ENCODE assay signal across 1 cellular context in genomic region chr6:160991411-160992322, GRCh38.
TF ChIP-seq lines count a peak whose summit lies in the region.

A gene with protein sequence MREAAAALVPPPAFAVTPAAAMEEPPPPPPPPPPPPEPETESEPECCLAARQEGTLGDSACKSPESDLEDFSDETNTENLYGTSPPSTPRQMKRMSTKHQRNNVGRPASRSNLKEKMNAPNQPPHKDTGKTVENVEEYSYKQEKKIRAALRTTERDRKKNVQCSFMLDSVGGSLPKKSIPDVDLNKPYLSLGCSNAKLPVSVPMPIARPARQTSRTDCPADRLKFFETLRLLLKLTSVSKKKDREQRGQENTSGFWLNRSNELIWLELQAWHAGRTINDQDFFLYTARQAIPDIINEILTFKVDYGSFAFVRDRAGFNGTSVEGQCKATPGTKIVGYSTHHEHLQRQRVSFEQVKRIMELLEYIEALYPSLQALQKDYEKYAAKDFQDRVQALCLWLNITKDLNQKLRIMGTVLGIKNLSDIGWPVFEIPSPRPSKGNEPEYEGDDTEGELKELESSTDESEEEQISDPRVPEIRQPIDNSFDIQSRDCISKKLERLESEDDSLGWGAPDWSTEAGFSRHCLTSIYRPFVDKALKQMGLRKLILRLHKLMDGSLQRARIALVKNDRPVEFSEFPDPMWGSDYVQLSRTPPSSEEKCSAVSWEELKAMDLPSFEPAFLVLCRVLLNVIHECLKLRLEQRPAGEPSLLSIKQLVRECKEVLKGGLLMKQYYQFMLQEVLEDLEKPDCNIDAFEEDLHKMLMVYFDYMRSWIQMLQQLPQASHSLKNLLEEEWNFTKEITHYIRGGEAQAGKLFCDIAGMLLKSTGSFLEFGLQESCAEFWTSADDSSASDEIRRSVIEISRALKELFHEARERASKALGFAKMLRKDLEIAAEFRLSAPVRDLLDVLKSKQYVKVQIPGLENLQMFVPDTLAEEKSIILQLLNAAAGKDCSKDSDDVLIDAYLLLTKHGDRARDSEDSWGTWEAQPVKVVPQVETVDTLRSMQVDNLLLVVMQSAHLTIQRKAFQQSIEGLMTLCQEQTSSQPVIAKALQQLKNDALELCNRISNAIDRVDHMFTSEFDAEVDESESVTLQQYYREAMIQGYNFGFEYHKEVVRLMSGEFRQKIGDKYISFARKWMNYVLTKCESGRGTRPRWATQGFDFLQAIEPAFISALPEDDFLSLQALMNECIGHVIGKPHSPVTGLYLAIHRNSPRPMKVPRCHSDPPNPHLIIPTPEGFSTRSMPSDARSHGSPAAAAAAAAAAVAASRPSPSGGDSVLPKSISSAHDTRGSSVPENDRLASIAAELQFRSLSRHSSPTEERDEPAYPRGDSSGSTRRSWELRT (N-terminal part only) (plus strand): TSS chr6:160991769. CDS start chr6:160991932, 163 bp downstream.

TF ChIP-seq in HepG2, 621 proteins besides CTCF, POLR2A, EP300 and RAD21 (continued from another document and continues in another):
- TF ChIP-seq, protein P1, sequence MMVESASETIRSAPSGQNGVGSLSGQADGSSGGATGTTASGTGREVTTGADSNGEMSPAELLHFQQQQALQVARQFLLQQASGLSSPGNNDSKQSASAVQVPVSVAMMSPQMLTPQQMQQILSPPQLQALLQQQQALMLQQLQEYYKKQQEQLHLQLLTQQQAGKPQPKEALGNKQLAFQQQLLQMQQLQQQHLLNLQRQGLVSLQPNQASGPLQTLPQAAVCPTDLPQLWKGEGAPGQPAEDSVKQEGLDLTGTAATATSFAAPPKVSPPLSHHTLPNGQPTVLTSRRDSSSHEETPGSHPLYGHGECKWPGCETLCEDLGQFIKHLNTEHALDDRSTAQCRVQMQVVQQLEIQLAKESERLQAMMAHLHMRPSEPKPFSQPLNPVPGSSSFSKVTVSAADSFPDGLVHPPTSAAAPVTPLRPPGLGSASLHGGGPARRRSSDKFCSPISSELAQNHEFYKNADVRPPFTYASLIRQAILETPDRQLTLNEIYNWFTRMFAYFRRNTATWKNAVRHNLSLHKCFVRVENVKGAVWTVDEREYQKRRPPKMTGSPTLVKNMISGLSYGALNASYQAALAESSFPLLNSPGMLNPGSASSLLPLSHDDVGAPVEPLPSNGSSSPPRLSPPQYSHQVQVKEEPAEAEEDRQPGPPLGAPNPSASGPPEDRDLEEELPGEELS (CRISPR knock-in tag; IDR thresholded peaks at IDR 0.05) = peak; percentile 35; the same call in 1 of the 2 replicates
- TF ChIP-seq ZSCAN20 (CRISPR knock-in tag; IDR thresholded peaks at IDR 0.05; ENCODE audit: borderline replicate concordance) (peak; percentile 69; the same call in 1 of the 2 replicates), ELF3 (CRISPR knock-in tag; IDR thresholded peaks at IDR 0.05) (peak; percentile 68), CERS6 (CRISPR knock-in tag; IDR thresholded peaks at IDR 0.05) (0 out of 2 replicates have a peak, but pooled peaks have one; percentile 30), ZNF746 (CRISPR knock-in tag; IDR thresholded peaks at IDR 0.05) (peak; percentile 28; the same call in 1 of the 2 replicates), CENPX (CRISPR knock-in tag; IDR thresholded peaks at IDR 0.05) (no peak), MAFF (IDR thresholded peaks at IDR 0.05; ENCODE audit: low read depth, low read length) (no peak), HIVEP1 (CRISPR knock-in tag; IDR thresholded peaks at IDR 0.05) (0 out of 2 replicates have a peak, but pooled peaks have one; percentile 31), XRCC5 (optimal IDR thresholded peaks at IDR 0.05; ENCODE audit: low read length) (peak; percentile 41), ZNF274 (CRISPR knock-in tag; IDR thresholded peaks at IDR 0.05) (peak; percentile 38; the same call in 1 of the 2 replicates), YEATS4 (CRISPR knock-in tag; IDR thresholded peaks at IDR 0.05; ENCODE audit: borderline replicate concordance) (peak; percentile 93), DNMT1 (CRISPR knock-in tag; IDR thresholded peaks at IDR 0.05) (peak; percentile 61), SALL2 (CRISPR knock-in tag; IDR thresholded peaks at IDR 0.05) (peak; percentile 89), ZFY (CRISPR knock-in tag; IDR thresholded peaks at IDR 0.05) (peak; percentile 85), ZSCAN31 (CRISPR knock-in tag; IDR thresholded peaks at IDR 0.05; ENCODE audit: low read depth) (peak; percentile 95), TP53 (CRISPR knock-in tag; conservative IDR thresholded peaks at IDR 0.05) (no peak), MTF1 (CRISPR knock-in tag; IDR thresholded peaks at IDR 0.05) (no peak; the same call in 1 of the 2 replicates), STAG1 (CRISPR knock-in tag; IDR thresholded peaks at IDR 0.05) (0 out of 2 replicates have a peak, but pooled peaks have one; percentile 3), ZNF160 (CRISPR knock-in tag; IDR thresholded peaks at IDR 0.05) (peak; percentile 23; the same call in 1 of the 2 replicates), POLR2G (IDR thresholded peaks at IDR 0.05; ENCODE audit: low read depth, low read length) (peak; percentile 85), ZNF646 (CRISPR knock-in tag; IDR thresholded peaks at IDR 0.05) (no peak; the same call in 1 of the 2 replicates), SIN3B (IDR thresholded peaks at IDR 0.05; ENCODE audit: low read length) (peak; percentile 68; the same call in 1 of the 2 replicates), ZNF547 (CRISPR knock-in tag; IDR thresholded peaks at IDR 0.05) (peak; percentile 99), FOXO1 (CRISPR knock-in tag; IDR thresholded peaks at IDR 0.05) (peak; percentile 22; the same call in 1 of the 2 replicates), ZNF501 (CRISPR knock-in tag; IDR thresholded peaks at IDR 0.05) (peak; percentile 14; the same call in 1 of the 2 replicates), ZNF34 (CRISPR knock-in tag; IDR thresholded peaks at IDR 0.05; ENCODE audit: borderline replicate concordance) (0 out of 2 replicates have a peak, but pooled peaks have one; percentile 79), LCORL (IDR thresholded peaks at IDR 0.05) (no peak), LCORL (CRISPR knock-in tag; IDR thresholded peaks at IDR 0.05) (peak; percentile 80), NFIC (IDR thresholded peaks at IDR 0.05; ENCODE audit: low read length) (no peak), NKX3-1 (CRISPR knock-in tag; IDR thresholded peaks at IDR 0.05) (peak; percentile 33; the same call in 1 of the 2 replicates), THAP11 (CRISPR knock-in tag; IDR thresholded peaks at IDR 0.05) (peak; percentile 88)
- TF ChIP-seq, protein P2, sequence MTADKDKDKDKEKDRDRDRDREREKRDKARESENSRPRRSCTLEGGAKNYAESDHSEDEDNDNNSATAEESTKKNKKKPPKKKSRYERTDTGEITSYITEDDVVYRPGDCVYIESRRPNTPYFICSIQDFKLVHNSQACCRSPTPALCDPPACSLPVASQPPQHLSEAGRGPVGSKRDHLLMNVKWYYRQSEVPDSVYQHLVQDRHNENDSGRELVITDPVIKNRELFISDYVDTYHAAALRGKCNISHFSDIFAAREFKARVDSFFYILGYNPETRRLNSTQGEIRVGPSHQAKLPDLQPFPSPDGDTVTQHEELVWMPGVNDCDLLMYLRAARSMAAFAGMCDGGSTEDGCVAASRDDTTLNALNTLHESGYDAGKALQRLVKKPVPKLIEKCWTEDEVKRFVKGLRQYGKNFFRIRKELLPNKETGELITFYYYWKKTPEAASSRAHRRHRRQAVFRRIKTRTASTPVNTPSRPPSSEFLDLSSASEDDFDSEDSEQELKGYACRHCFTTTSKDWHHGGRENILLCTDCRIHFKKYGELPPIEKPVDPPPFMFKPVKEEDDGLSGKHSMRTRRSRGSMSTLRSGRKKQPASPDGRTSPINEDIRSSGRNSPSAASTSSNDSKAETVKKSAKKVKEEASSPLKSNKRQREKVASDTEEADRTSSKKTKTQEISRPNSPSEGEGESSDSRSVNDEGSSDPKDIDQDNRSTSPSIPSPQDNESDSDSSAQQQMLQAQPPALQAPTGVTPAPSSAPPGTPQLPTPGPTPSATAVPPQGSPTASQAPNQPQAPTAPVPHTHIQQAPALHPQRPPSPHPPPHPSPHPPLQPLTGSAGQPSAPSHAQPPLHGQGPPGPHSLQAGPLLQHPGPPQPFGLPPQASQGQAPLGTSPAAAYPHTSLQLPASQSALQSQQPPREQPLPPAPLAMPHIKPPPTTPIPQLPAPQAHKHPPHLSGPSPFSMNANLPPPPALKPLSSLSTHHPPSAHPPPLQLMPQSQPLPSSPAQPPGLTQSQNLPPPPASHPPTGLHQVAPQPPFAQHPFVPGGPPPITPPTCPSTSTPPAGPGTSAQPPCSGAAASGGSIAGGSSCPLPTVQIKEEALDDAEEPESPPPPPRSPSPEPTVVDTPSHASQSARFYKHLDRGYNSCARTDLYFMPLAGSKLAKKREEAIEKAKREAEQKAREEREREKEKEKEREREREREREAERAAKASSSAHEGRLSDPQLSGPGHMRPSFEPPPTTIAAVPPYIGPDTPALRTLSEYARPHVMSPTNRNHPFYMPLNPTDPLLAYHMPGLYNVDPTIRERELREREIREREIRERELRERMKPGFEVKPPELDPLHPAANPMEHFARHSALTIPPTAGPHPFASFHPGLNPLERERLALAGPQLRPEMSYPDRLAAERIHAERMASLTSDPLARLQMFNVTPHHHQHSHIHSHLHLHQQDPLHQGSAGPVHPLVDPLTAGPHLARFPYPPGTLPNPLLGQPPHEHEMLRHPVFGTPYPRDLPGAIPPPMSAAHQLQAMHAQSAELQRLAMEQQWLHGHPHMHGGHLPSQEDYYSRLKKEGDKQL (CRISPR knock-in tag; IDR thresholded peaks at IDR 0.05; ENCODE audit: low read depth) = no peak
- TF ChIP-seq, protein P3, sequence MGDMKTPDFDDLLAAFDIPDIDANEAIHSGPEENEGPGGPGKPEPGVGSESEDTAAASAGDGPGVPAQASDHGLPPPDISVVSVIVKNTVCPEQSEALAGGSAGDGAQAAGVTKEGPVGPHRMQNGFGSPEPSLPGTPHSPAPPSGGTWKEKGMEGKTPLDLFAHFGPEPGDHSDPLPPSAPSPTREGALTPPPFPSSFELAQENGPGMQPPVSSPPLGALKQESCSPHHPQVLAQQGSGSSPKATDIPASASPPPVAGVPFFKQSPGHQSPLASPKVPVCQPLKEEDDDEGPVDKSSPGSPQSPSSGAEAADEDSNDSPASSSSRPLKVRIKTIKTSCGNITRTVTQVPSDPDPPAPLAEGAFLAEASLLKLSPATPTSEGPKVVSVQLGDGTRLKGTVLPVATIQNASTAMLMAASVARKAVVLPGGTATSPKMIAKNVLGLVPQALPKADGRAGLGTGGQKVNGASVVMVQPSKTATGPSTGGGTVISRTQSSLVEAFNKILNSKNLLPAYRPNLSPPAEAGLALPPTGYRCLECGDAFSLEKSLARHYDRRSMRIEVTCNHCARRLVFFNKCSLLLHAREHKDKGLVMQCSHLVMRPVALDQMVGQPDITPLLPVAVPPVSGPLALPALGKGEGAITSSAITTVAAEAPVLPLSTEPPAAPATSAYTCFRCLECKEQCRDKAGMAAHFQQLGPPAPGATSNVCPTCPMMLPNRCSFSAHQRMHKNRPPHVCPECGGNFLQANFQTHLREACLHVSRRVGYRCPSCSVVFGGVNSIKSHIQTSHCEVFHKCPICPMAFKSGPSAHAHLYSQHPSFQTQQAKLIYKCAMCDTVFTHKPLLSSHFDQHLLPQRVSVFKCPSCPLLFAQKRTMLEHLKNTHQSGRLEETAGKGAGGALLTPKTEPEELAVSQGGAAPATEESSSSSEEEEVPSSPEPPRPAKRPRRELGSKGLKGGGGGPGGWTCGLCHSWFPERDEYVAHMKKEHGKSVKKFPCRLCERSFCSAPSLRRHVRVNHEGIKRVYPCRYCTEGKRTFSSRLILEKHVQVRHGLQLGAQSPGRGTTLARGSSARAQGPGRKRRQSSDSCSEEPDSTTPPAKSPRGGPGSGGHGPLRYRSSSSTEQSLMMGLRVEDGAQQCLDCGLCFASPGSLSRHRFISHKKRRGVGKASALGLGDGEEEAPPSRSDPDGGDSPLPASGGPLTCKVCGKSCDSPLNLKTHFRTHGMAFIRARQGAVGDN (CRISPR knock-in tag; IDR thresholded peaks at IDR 0.05) = peak; percentile 86
